Comparison of ENCODE assay signal across 1 cellular context in the genomic region with DNA sequence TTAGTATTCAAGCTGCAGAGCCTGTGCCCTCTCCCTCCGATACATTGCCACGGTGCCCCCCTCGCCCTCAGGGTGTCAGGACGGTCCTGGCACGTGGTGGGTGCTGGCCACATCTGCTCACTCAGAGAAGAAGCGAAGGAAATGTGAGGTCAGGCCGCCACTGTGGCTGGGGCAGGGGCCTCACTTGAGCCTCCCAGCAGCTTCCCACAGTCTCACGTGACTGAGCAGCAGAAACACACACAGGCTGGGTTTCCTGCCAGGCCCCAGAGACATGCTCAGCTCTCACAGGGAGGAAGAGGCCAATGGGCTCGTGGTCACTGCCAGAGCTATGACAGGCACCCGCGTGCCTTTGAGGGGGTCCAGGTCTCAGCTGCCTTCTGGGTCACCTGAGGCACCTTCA.
TF ChIP-seq lines count a peak whose summit lies in the region.

No MANE protein-coding gene starts in this region.

TF ChIP-seq in endothelial cell of umbilical vein, 7 proteins besides CTCF, POLR2A, EP300 and RAD21:
- TF ChIP-seq MYC (IDR thresholded peaks at IDR 0.05; ENCODE audit: low read depth, low read length) (no peak), POLR2AphosphoS5 (IDR thresholded peaks at IDR 0.05; ENCODE audit: insufficient read depth, low read depth, low read length) (no peak), EZH2 (IDR thresholded peaks at IDR 0.05; ENCODE audit: borderline replicate concordance, low read depth, low read length, severe bottlenecking) (no peak), FOS (IDR thresholded peaks at IDR 0.05; ENCODE audit: borderline replicate concordance, insufficient read depth, low read length) (no peak)
- TF ChIP-seq, protein P1, sequence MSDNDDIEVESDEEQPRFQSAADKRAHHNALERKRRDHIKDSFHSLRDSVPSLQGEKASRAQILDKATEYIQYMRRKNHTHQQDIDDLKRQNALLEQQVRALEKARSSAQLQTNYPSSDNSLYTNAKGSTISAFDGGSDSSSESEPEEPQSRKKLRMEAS (IDR thresholded peaks at IDR 0.05; ENCODE audit: insufficient read depth, insufficient read length): no peak
